Comparison of ENCODE assay signal across 6 cellular contexts in the genomic region with DNA sequence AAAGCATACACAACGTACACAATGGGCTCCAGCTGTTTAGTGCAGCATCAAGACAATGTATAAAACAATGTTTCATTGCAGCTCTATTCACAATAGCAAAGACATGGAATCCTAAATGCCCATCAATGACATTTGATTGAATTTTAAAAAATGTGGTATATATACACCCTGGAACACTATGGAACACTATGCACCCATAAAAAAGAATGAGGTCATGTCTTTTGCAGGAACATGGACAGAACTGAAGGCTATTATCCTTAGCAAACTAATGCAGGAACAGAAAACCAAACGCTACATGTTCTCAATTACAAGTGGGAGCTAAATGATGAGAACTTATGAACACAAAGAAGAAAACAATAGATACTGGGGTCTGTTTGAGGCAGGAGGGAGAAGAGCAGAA.
"Had no signal": no experiment of that assay in that cellular context is flagged by ENCODE, and none has a peak within 500 bp of the region (broad histone marks: within the 10 kb centered on the region; RNA-seq: fewer than 3 reads in every experiment).

No MANE protein-coding gene starts in this region.

- H3K9ac ChIP-seq: KMS-11 had no signal

- FAIRE-seq: HTR-8/SVneo had no signal

- DNase-seq: IMR-90, KBM-7, KG1 had no signal

- H3K27ac ChIP-seq: HL-60, KMS-11 had no signal

- H3K4me2 ChIP-seq: KMS-11 had no signal
